14 cellular contexts compared by ENCODE assay signal in genomic region chr13:81610613-81611012, GRCh38.
"Had no signal": no experiment of that assay in that cellular context is flagged by ENCODE, and none has a peak within 500 bp of the region (broad histone marks: within the 10 kb centered on the region; RNA-seq: fewer than 3 reads in every experiment).

No MANE protein-coding gene starts in this region.

- H3K4me3 ChIP-seq: ascending aorta, esophagus muscularis mucosa, psoas muscle, spleen had no signal

- H3K27me3 ChIP-seq: ascending aorta, esophagus muscularis mucosa, spleen had no signal

- DNase-seq: activated CD4-positive, alpha-beta T cell treated with anti-CD3 and anti-CD28 coated beads, Interleukin-2, amount 50 U/mL, for 1 hour; activated CD8-positive, alpha-beta memory T cell treated with anti-CD3 and anti-CD28 coated beads for 24 hours; activated naive CD4-positive, alpha-beta T cell treated with Interleukin-2 at 50 U/mL for 16 hours; hippocampal formation; kidney glomerular epithelial cell; psoas muscle; spleen; stimulated activated naive CD8-positive, alpha-beta T cell treated with anti-CD3 and anti-CD28 coated beads, Interleukin-15, amount 100 ng/mL, for 72 hours; T-cell; T-helper 9 cell had no signal

- H3K27ac ChIP-seq: ascending aorta, esophagus muscularis mucosa, psoas muscle, spleen had no signal

- ATAC-seq: activated CD4-positive, CD25-positive, alpha-beta regulatory T cell treated with anti-CD3 and anti-CD28 coated beads, Interleukin-2, amount 50 U/mL, for 24 hours; psoas muscle; sciatic nerve; stimulated activated naive CD8-positive, alpha-beta T cell treated with anti-CD3 and anti-CD28 coated beads, Interleukin-15, amount 100 ng/mL, for 72 hours; T-cell had no signal

- H3K9me3 ChIP-seq: ascending aorta, esophagus muscularis mucosa, psoas muscle had no signal

- H3K36me3 ChIP-seq: ascending aorta, esophagus muscularis mucosa, spleen had no signal

- H3K4me1 ChIP-seq: ascending aorta, esophagus muscularis mucosa, psoas muscle, spleen had no signal
